ENCODE assay signal across 13 cellular contexts in genomic region chr9:121884057-121884512, GRCh38.
DNase-seq lines count a peak whose midpoint lies in the region; ATAC-seq and TF ChIP-seq lines count a peak whose summit lies in the region.
"Had no signal": no experiment of that assay in that cellular context is flagged by ENCODE, and none has a peak within 500 bp of the region (broad histone marks: within the 10 kb centered on the region; RNA-seq: fewer than 3 reads in every experiment).

No MANE protein-coding gene starts in this region.

- H3K9me3 ChIP-seq in hepatocyte (ENCODE audit: low read depth) (no peaks in the 10 kb centered on the region), parathyroid adenoma (ENCODE audit: control insufficient read depth, low read length) (no peaks in the 10 kb centered on the region)

- 25% methylated on average over 12 of the region's 12 CpGs for WGBS in hepatocyte (ENCODE audit: low lambda C conversion rate, missing lambda C conversion rate)

- H3K4me2 ChIP-seq in hepatocyte (peak overlapping the region; percentile 48), parathyroid adenoma (ENCODE audit: low read length) (no peak overlapping the region)

- H3K79me2 ChIP-seq in hepatocyte (no peaks in the 10 kb centered on the region), parathyroid adenoma (no peaks in the 10 kb centered on the region)

- H3K9me2 ChIP-seq in hepatocyte (replicated peaks; ENCODE audit: insufficient read depth), result no peaks in the 10 kb centered on the region

- H3K9ac ChIP-seq in parathyroid adenoma, result no peak overlapping the region

- H2AFZ ChIP-seq in hepatocyte (no peak overlapping the region), parathyroid adenoma (no peak overlapping the region)

- H3K4me3 ChIP-seq in hepatocyte (no peak overlapping the region), parathyroid adenoma (ENCODE audit: low read depth, low read length) (no peak overlapping the region)

- H3K4me3 Mint-ChIP-seq in HFFc6, result peak overlapping the region; percentile 16; the same call in 1 of the 2 replicates
- H3K4me3 Mint-ChIP-seq: activated naive CD8-positive, alpha-beta T cell treated with anti-CD3 and anti-CD28 coated beads, Interleukin-2, amount 10 ng/mL, durations not matched to agents 7 days and 5 days; CD4-positive, CD25-positive, alpha-beta regulatory T cell; naive B cell had no signal

- peak overlapping the region; percentile 44; the same call in 1 of the 2 replicates for H3K27ac Mint-ChIP-seq in HFFc6
- H3K27ac Mint-ChIP-seq: activated naive CD8-positive, alpha-beta T cell treated with anti-CD3 and anti-CD28 coated beads, Interleukin-2, amount 10 ng/mL, durations not matched to agents 7 days and 5 days; CD4-positive, CD25-positive, alpha-beta regulatory T cell; naive B cell had no signal

- H3K27ac ChIP-seq in hepatocyte (no peak overlapping the region), parathyroid adenoma (peak overlapping the region; percentile 92)

- H3K27me3 Mint-ChIP-seq in HFFc6 (ENCODE audit: insufficient read depth), result 0 out of 2 replicates have a peak, but pooled peaks cover 1% of the 10 kb centered on the region
- H3K27me3 Mint-ChIP-seq: CD4-positive, CD25-positive, alpha-beta regulatory T cell; naive B cell had no signal

- no peak for DNase-seq in HFFc6
- peak in 40 of 56 donors; percentile 9 to 80 (median 38) for DNase-seq in amygdala (lab: John Stamatoyannopoulos, UW)
- DNase-seq in hepatocyte (ENCODE audit: low spot score), result peak; percentile 24
- DNase-seq in activated CD4-positive, alpha-beta T cell treated with anti-CD3 and anti-CD28 coated beads for 4 hours, result no peak
- DNase-seq in DMS53 treated with DMSO at 0.1 percent for 48 hours (lab: John Stamatoyannopoulos, UW; ENCODE audit: unreplicated experiment), result no peak
- DNase-seq: activated naive CD8-positive, alpha-beta T cell treated with anti-CD3 and anti-CD28 coated beads, Interleukin-2, amount 10 ng/mL, durations not matched to agents 7 days and 5 days; CD4-positive, CD25-positive, alpha-beta regulatory T cell; naive B cell; NCI-H1930; stimulated activated CD4-positive, alpha-beta T cell treated with anti-CD3 and anti-CD28 coated beads, Interleukin-15, amount 100 ng/mL, for 24 hours had no signal

- no peaks in the 10 kb centered on the region for H3K9me3 Mint-ChIP-seq in HFFc6
- H3K9me3 Mint-ChIP-seq: activated naive CD8-positive, alpha-beta T cell treated with anti-CD3 and anti-CD28 coated beads, Interleukin-2, amount 10 ng/mL, durations not matched to agents 7 days and 5 days; CD4-positive, CD25-positive, alpha-beta regulatory T cell; naive B cell had no signal

- H3K4me1 ChIP-seq in hepatocyte (ENCODE audit: insufficient read depth), result peaks cover 5% of the 10 kb centered on the region
- peaks cover 29% of the 10 kb centered on the region for H3K4me1 ChIP-seq in parathyroid adenoma

- H4K20me1 ChIP-seq in hepatocyte (ENCODE audit: insufficient read depth, poor library complexity, severe bottlenecking), result no peaks in the 10 kb centered on the region

- no peak for ATAC-seq in GM21723 (IDR thresholded peaks at IDR 0.05; ENCODE audit: unreplicated experiment)
- ATAC-seq in HG02678 (IDR thresholded peaks at IDR 0.05; ENCODE audit: unreplicated experiment), result no peak

- no peaks in the 10 kb centered on the region for H3K36me3 ChIP-seq in hepatocyte (replicated peaks; ENCODE audit: insufficient read depth, low read depth)
- no peaks in the 10 kb centered on the region for H3K36me3 ChIP-seq in parathyroid adenoma (ENCODE audit: control insufficient read depth, insufficient read depth, low read length)

- no peaks in the 10 kb centered on the region for H3K36me3 Mint-ChIP-seq in HFFc6 (ENCODE audit: low read depth)
- H3K36me3 Mint-ChIP-seq: activated naive CD8-positive, alpha-beta T cell treated with anti-CD3 and anti-CD28 coated beads, Interleukin-2, amount 10 ng/mL, durations not matched to agents 7 days and 5 days; CD4-positive, CD25-positive, alpha-beta regulatory T cell; naive B cell had no signal

- H3K27me3 ChIP-seq in hepatocyte (peaks cover 22% of the 10 kb centered on the region), parathyroid adenoma (ENCODE audit: control insufficient read depth, insufficient read depth, low read length) (no peaks in the 10 kb centered on the region)

- peaks cover 57% of the 10 kb centered on the region for H3K4me1 Mint-ChIP-seq in HFFc6 (ENCODE audit: low read depth)

- TF ChIP-seq CTCF in HFFc6 (IDR thresholded peaks at IDR 0.05) (no peak), hepatocyte (IDR thresholded peaks at IDR 0.05; ENCODE audit: poor library complexity) (no peak), parathyroid adenoma (IDR thresholded peaks at IDR 0.05) (no peak)

Comparison
In these comparisons a context has a peak if more than half of its experiments do, and no peak if none do; other contexts are left out.
1. DNase-seq: peak in amygdala (40 of 56) and hepatocyte (single experiment); none in HFFc6 (single experiment), activated CD4-positive, alpha-beta T cell treated with anti-CD3 and anti-CD28 coated beads for 4 hours (0 of 2) and DMS53 treated with DMSO at 0.1 percent for 48 hours (single experiment).